24 cellular contexts compared by ENCODE assay signal in genomic region chr2:162579169-162579568, GRCh38.
A peak's percentile ranks its signal among the peaks of the same experiment; 100 is the strongest.
DNase-seq lines count a peak whose midpoint lies in the region; ATAC-seq and TF ChIP-seq lines count a peak whose summit lies in the region.
"Had no signal": no experiment of that assay in that cellular context is flagged by ENCODE, and none has a peak within 500 bp of the region (broad histone marks: within the 10 kb centered on the region; RNA-seq: fewer than 3 reads in every experiment).

No MANE protein-coding gene starts in this region.

- H3K36me3 ChIP-seq in Caco-2 (ENCODE audit: control insufficient read depth, insufficient read depth, low read length), result no peaks in the 10 kb centered on the region
- H3K36me3 ChIP-seq in endodermal cell (ENCODE audit: control insufficient read depth, insufficient read depth, low read length), result no peaks in the 10 kb centered on the region
- H3K36me3 ChIP-seq in mesendoderm (ENCODE audit: control insufficient read depth, insufficient read depth, low read length), result no peaks in the 10 kb centered on the region
- no peaks in the 10 kb centered on the region for H3K36me3 ChIP-seq in SJCRH30
- H3K36me3 ChIP-seq in upper lobe of left lung, result no peaks in the 10 kb centered on the region
- H3K36me3 ChIP-seq: prostate gland had no signal

- no TSS peak for BruUV-seq in Caco-2 (replicated peaks; lab: Mats Ljungman, UMichigan)

- H3K4me1 Mint-ChIP-seq in Caco-2 (ENCODE audit: low read depth, unreplicated experiment) (peaks cover 64% of the 10 kb centered on the region), H9 (peaks cover 5 to 10% of the 10 kb centered on the region in 2 experiments), endodermal cell (peaks cover 19% of the 10 kb centered on the region)
- H3K4me1 Mint-ChIP-seq: activated CD4-positive, alpha-beta T cell treated with anti-CD3 and anti-CD28 coated beads for 36 hours; activated naive CD8-positive, alpha-beta T cell treated with anti-CD3 and anti-CD28 coated beads, Interleukin-2, amount 10 ng/mL, durations not matched to agents 7 days and 5 days; CD14-positive monocyte; stimulated activated naive B cell treated with anti-CD40 and anti-IgM and Interleukin-4, amounts not matched to agents 10 μg/mL and 1 μg/mL and 100 μg/mL, for 72 hours; T-helper 17 cell had no signal

- intact Hi-C loops in Caco-2 (cut with micrococcal nuclease; ENCODE audit: unreplicated experiment), result no loop called here

- CTCF ChIA-PET in Caco-2 (lab: Charles Lee), result no interaction called here

- H3K23ac ChIP-seq in H9 (ENCODE audit: insufficient read length, low read depth, low read length), result no peak overlapping the region
- no peak overlapping the region for H3K23ac ChIP-seq in mesendoderm (ENCODE audit: low read length)

- H3K4me2 ChIP-seq in H9 (ENCODE audit: insufficient read depth, insufficient read length, low read length) (no peak overlapping the region), mesendoderm (ENCODE audit: low read length) (no peak overlapping the region)

- in situ Hi-C loops in KBM-7 (cut with MboI; ENCODE audit: low pct_unique_long_range_greater_than_20kb, low sequenced_read_pairs), result no loop called here

- no peak overlapping the region for H2BK20ac ChIP-seq in H9 (ENCODE audit: low read depth, low read length, poor library complexity, severe bottlenecking)

- H3K9me3 ChIP-seq in Caco-2, result no peaks in the 10 kb centered on the region
- no peaks in the 10 kb centered on the region for H3K9me3 ChIP-seq in H9 (ENCODE audit: control insufficient read depth, low read depth, low read length)
- no peaks in the 10 kb centered on the region for H3K9me3 ChIP-seq in endodermal cell (ENCODE audit: control insufficient read depth, low read length)
- no peaks in the 10 kb centered on the region for H3K9me3 ChIP-seq in SJCRH30 (replicated peaks)
- H3K9me3 ChIP-seq in upper lobe of left lung, result no peaks in the 10 kb centered on the region
- H3K9me3 ChIP-seq: prostate gland had no signal

- H3K27ac Mint-ChIP-seq in Caco-2 (ENCODE audit: unreplicated experiment), result peak overlapping the region; percentile 92
- H3K27ac Mint-ChIP-seq in H9, result no peak overlapping the region
- no peak overlapping the region for H3K27ac Mint-ChIP-seq in endodermal cell
- H3K27ac Mint-ChIP-seq: activated CD4-positive, alpha-beta T cell treated with anti-CD3 and anti-CD28 coated beads for 36 hours; activated naive CD8-positive, alpha-beta T cell treated with anti-CD3 and anti-CD28 coated beads, Interleukin-2, amount 10 ng/mL, durations not matched to agents 7 days and 5 days; CD14-positive monocyte; stimulated activated naive B cell treated with anti-CD40 and anti-IgM and Interleukin-4, amounts not matched to agents 10 μg/mL and 1 μg/mL and 100 μg/mL, for 72 hours; T-helper 17 cell had no signal

- H3K4me3 Mint-ChIP-seq in Caco-2 (ENCODE audit: unreplicated experiment) (peak overlapping the region; percentile 29), H9 (no peak overlapping the region), endodermal cell (no peak overlapping the region)
- H3K4me3 Mint-ChIP-seq: activated CD4-positive, alpha-beta T cell treated with anti-CD3 and anti-CD28 coated beads for 36 hours; activated naive CD8-positive, alpha-beta T cell treated with anti-CD3 and anti-CD28 coated beads, Interleukin-2, amount 10 ng/mL, durations not matched to agents 7 days and 5 days; CD14-positive monocyte; neural crest cell; stimulated activated naive B cell treated with anti-CD40 and anti-IgM and Interleukin-4, amounts not matched to agents 10 μg/mL and 1 μg/mL and 100 μg/mL, for 72 hours; T-helper 17 cell had no signal

- H3K4me1 ChIP-seq in Caco-2 (peaks cover 68% of the 10 kb centered on the region), H9 (ENCODE audit: insufficient read depth, low read length) (no peaks in the 10 kb centered on the region), endodermal cell (ENCODE audit: control insufficient read depth, insufficient read depth, low read length) (peaks cover 12% of the 10 kb centered on the region), mesendoderm (ENCODE audit: control insufficient read depth, low read depth, low read length) (peaks cover 4% of the 10 kb centered on the region), SJCRH30 (no peaks in the 10 kb centered on the region), upper lobe of left lung (no peaks in the 10 kb centered on the region)
- H3K4me1 ChIP-seq: prostate gland had no signal

- H3K9me3 Mint-ChIP-seq in Caco-2 (ENCODE audit: unreplicated experiment) (peaks cover 8% of the 10 kb centered on the region), H9 (no peaks in the 10 kb centered on the region), endodermal cell (no peaks in the 10 kb centered on the region)
- H3K9me3 Mint-ChIP-seq: activated naive CD8-positive, alpha-beta T cell treated with anti-CD3 and anti-CD28 coated beads, Interleukin-2, amount 10 ng/mL, durations not matched to agents 7 days and 5 days; neural crest cell had no signal

- H2AK5ac ChIP-seq in H9 (ENCODE audit: insufficient read length, low read length), result no peak overlapping the region
- no peak overlapping the region for H2AK5ac ChIP-seq in mesendoderm (ENCODE audit: low read length)

- ATAC-seq in upper lobe of left lung (ENCODE audit: low FRiP score in 2 of 2), result no peak
- ATAC-seq: activated CD4-positive, alpha-beta T cell treated with anti-CD3 and anti-CD28 coated beads for 36 hours; SK-N-SH treated with all-trans-retinoic acid at 6 μM for 48 hours; stimulated activated naive B cell treated with anti-CD40 and anti-IgM and Interleukin-4, amounts not matched to agents 10 μg/mL and 1 μg/mL and 100 μg/mL, for 72 hours; T-helper 17 cell had no signal

- no peak for TF ChIP-seq POLR2A in upper lobe of left lung (IDR thresholded peaks at IDR 0.05)

- no peak overlapping the region for H3K14ac ChIP-seq in H9 (ENCODE audit: insufficient read depth, low read length)

- no peak overlapping the region for H4K91ac ChIP-seq in H9 (ENCODE audit: insufficient read length, low read depth, low read length)

- H4K5ac ChIP-seq in H9 (ENCODE audit: insufficient read length, low read depth, low read length) (no peak overlapping the region), mesendoderm (ENCODE audit: low read length) (no peak overlapping the region)

- H3K36me3 Mint-ChIP-seq in Caco-2 (ENCODE audit: insufficient read depth, unreplicated experiment) (no peaks in the 10 kb centered on the region), H9 (ENCODE audit: insufficient read depth in 1 of 3, low read depth in 3 of 3) (no peaks in the 10 kb centered on the region), endodermal cell (ENCODE audit: low read depth) (no peaks in the 10 kb centered on the region)
- H3K36me3 Mint-ChIP-seq: activated naive CD8-positive, alpha-beta T cell treated with anti-CD3 and anti-CD28 coated beads, Interleukin-2, amount 10 ng/mL, durations not matched to agents 7 days and 5 days; CD14-positive monocyte; stimulated activated naive B cell treated with anti-CD40 and anti-IgM and Interleukin-4, amounts not matched to agents 10 μg/mL and 1 μg/mL and 100 μg/mL, for 72 hours had no signal

- no peak overlapping the region for H2AFZ ChIP-seq in H9 (ENCODE audit: low read length)

- H3K23me2 ChIP-seq in H9 (ENCODE audit: insufficient read length, low read depth, low read length, poor library complexity, severe bottlenecking), result no peaks in the 10 kb centered on the region

- H2BK15ac ChIP-seq in H9 (ENCODE audit: low read depth, low read length), result no peak overlapping the region
- H2BK15ac ChIP-seq in mesendoderm (replicated peaks; ENCODE audit: low read depth), result no peak overlapping the region

- H2BK120ac ChIP-seq in H9 (ENCODE audit: low read depth, low read length, poor library complexity, severe bottlenecking) (no peak overlapping the region), mesendoderm (ENCODE audit: low read depth, low read length) (no peak overlapping the region)

- H3K9ac ChIP-seq in H9 (ENCODE audit: extremely low read depth, insufficient read length, low read length) (no peak overlapping the region), endodermal cell (ENCODE audit: extremely low read depth, low read length, poor library complexity, severe bottlenecking) (no peak overlapping the region), mesendoderm (ENCODE audit: low read length) (no peak overlapping the region)

- no CpG with 5 or more reads among the region's 7 CpGs for WGBS in H9 (ENCODE audit: extremely low coverage, insufficient read length, low lambda C conversion rate)
- 68 to 71% methylated on average over 7 of the region's 7 CpGs for WGBS in endodermal cell (ENCODE audit: insufficient coverage in 1 of 2, insufficient read length in 1 of 2), 2 experiments
- WGBS in mesendoderm (ENCODE audit: extremely low coverage, insufficient coverage, low lambda C conversion rate), result no CpG with 5 or more reads among the region's 7 CpGs
- WGBS in upper lobe of left lung, 2 donors, result 68 to 69% methylated on average over 7 of the region's 7 CpGs

- H3K79me1 ChIP-seq in H9 (ENCODE audit: insufficient read depth, low read depth, low read length, poor library complexity, severe bottlenecking), result no peaks in the 10 kb centered on the region
- H3K79me1 ChIP-seq in mesendoderm (ENCODE audit: low read length), result no peaks in the 10 kb centered on the region

- TF ChIP-seq CTCF in Caco-2 (IDR thresholded peaks at IDR 0.05; ENCODE audit: insufficient read depth in 1 of 2, low read depth in 1 of 2, low read length in 1 of 2, severe bottlenecking in 1 of 2, unreplicated experiment in 1 of 2) (peak in 1 of 2 experiments; percentile 18), H9 (conservative IDR thresholded peaks at IDR 0.05) (peak; percentile 40), endodermal cell (conservative IDR thresholded peaks at IDR 0.05) (peak; percentile 62), upper lobe of left lung (IDR thresholded peaks at IDR 0.05) (no peak)

- H3K27me3 ChIP-seq in Caco-2 (replicated peaks; ENCODE audit: control insufficient read depth, insufficient read depth, low read length) (no peaks in the 10 kb centered on the region), H9 (ENCODE audit: insufficient read depth, low read length) (no peaks in the 10 kb centered on the region), endodermal cell (ENCODE audit: control insufficient read depth, insufficient read depth, low read length, poor library complexity, severe bottlenecking) (no peaks in the 10 kb centered on the region), mesendoderm (ENCODE audit: insufficient read depth, low read length, poor library complexity) (no peaks in the 10 kb centered on the region), SJCRH30 (no peaks in the 10 kb centered on the region), upper lobe of left lung (no peaks in the 10 kb centered on the region)

- no peak overlapping the region for H2BK12ac ChIP-seq in H9 (ENCODE audit: insufficient read length, low read depth, low read length)

- H3K18ac ChIP-seq in H9 (ENCODE audit: insufficient read length, low read depth, low read length) (no peak overlapping the region), mesendoderm (ENCODE audit: low read length) (no peak overlapping the region)

- H3T11ph ChIP-seq in H9 (ENCODE audit: low read length), result no peak overlapping the region

- no peak overlapping the region for H3K4ac ChIP-seq in H9 (ENCODE audit: low read depth, low read length)
- no peak overlapping the region for H3K4ac ChIP-seq in mesendoderm (ENCODE audit: low read depth, low read length)

- POLR2A ChIA-PET in Caco-2 (lab: Charles Lee), result no interaction called here

- no peak overlapping the region for H2BK5ac ChIP-seq in H9 (ENCODE audit: insufficient read length, low read length)
- no peak overlapping the region for H2BK5ac ChIP-seq in mesendoderm (ENCODE audit: low read length)

- H3K27ac ChIP-seq in H9 (ENCODE audit: insufficient read length, low read depth, low read length), result no peak overlapping the region
- H3K27ac ChIP-seq in endodermal cell (ENCODE audit: low read depth, low read length), result peak overlapping the region; percentile 22
- no peak overlapping the region for H3K27ac ChIP-seq in mesendoderm (ENCODE audit: low read depth, low read length)
- no peak overlapping the region for H3K27ac ChIP-seq in SJCRH30
- H3K27ac ChIP-seq in upper lobe of left lung, result no peak overlapping the region
- H3K27ac ChIP-seq: prostate gland, RWPE1 had no signal

- no peaks in the 10 kb centered on the region for H4K20me1 ChIP-seq in H9 (ENCODE audit: control insufficient read depth, insufficient read depth, insufficient read length)

- H3K4me3 ChIP-seq in Caco-2 (ENCODE audit: low read depth, low read length), result no peak overlapping the region
- no peak overlapping the region for H3K4me3 ChIP-seq in endodermal cell (ENCODE audit: low read length)
- no peak overlapping the region for H3K4me3 ChIP-seq in mesendoderm (ENCODE audit: low read length)
- H3K4me3 ChIP-seq in SJCRH30, result no peak overlapping the region
- no peak overlapping the region for H3K4me3 ChIP-seq in upper lobe of left lung
- H3K4me3 ChIP-seq: prostate gland had no signal

- H3K27me3 Mint-ChIP-seq in Caco-2 (ENCODE audit: insufficient read depth, unreplicated experiment) (no peaks in the 10 kb centered on the region), H9 (ENCODE audit: low read depth) (no peaks in the 10 kb centered on the region), endodermal cell (ENCODE audit: insufficient read depth) (peaks cover 8% of the 10 kb centered on the region)
- H3K27me3 Mint-ChIP-seq: activated CD4-positive, alpha-beta T cell treated with anti-CD3 and anti-CD28 coated beads for 36 hours; activated naive CD8-positive, alpha-beta T cell treated with anti-CD3 and anti-CD28 coated beads, Interleukin-2, amount 10 ng/mL, durations not matched to agents 7 days and 5 days; stimulated activated naive B cell treated with anti-CD40 and anti-IgM and Interleukin-4, amounts not matched to agents 10 μg/mL and 1 μg/mL and 100 μg/mL, for 72 hours; T-helper 17 cell had no signal

- TF ChIP-seq EP300 in upper lobe of left lung (IDR thresholded peaks at IDR 0.05), result no peak

- H4K8ac ChIP-seq in H9 (replicated peaks; ENCODE audit: insufficient read length, low read depth, low read length) (no peak overlapping the region), mesendoderm (ENCODE audit: low read depth, low read length) (no peak overlapping the region)

- no peaks in the 10 kb centered on the region for H3K79me2 ChIP-seq in H9 (ENCODE audit: insufficient read depth, low read length)
- no peaks in the 10 kb centered on the region for H3K79me2 ChIP-seq in mesendoderm (ENCODE audit: control insufficient read depth, insufficient read depth, low read length)

- no peak for DNase-seq in Caco-2
- peak; percentile 31 for DNase-seq in H9
- peak; percentile 44 for DNase-seq in endodermal cell
- DNase-seq in mesendoderm, result peak; percentile 57
- no peak for DNase-seq in KBM-7
- DNase-seq in SJCRH30, result no peak
- no peak for DNase-seq in upper lobe of left lung
- DNase-seq: activated CD4-positive, alpha-beta T cell treated with anti-CD3 and anti-CD28 coated beads for 36 hours; activated CD8-positive, alpha-beta memory T cell treated with anti-CD3 and anti-CD28 coated beads for 24 hours; activated gamma-delta T cell; activated naive CD8-positive, alpha-beta T cell treated with anti-CD3 and anti-CD28 coated beads, Interleukin-2, amount 10 ng/mL, durations not matched to agents 7 days and 5 days; caudate nucleus; EL; NCI-H1048; NCI-H2029; NCI-H345; stimulated activated CD4-positive, alpha-beta T cell treated with anti-CD3 and anti-CD28 coated beads, Interleukin-15, amount 100 ng/mL, for 24 hours; stimulated activated naive B cell treated with anti-CD40 and anti-IgM and Interleukin-4, amounts not matched to agents 10 μg/mL and 1 μg/mL and 100 μg/mL, for 72 hours; T-helper 17 cell had no signal

- H3K56ac ChIP-seq in H9 (ENCODE audit: insufficient read length, low read depth, low read length) (no peak overlapping the region), mesendoderm (ENCODE audit: low read length) (no peak overlapping the region)

Comparison
In these comparisons a context has a peak if more than half of its experiments do, and no peak if none do; other contexts are left out.
1. DNase-seq: peak in H9 (single experiment), endodermal cell (single experiment) and mesendoderm (single experiment); none in Caco-2 (0 of 2), KBM-7 (single experiment), SJCRH30 (0 of 2) and upper lobe of left lung (0 of 2).
2. CTCF ChIP-seq: peak in H9 (single experiment) and endodermal cell (single experiment); none in upper lobe of left lung (0 of 6).